ENCODE assay signal across 8 cellular contexts in the genomic region with DNA sequence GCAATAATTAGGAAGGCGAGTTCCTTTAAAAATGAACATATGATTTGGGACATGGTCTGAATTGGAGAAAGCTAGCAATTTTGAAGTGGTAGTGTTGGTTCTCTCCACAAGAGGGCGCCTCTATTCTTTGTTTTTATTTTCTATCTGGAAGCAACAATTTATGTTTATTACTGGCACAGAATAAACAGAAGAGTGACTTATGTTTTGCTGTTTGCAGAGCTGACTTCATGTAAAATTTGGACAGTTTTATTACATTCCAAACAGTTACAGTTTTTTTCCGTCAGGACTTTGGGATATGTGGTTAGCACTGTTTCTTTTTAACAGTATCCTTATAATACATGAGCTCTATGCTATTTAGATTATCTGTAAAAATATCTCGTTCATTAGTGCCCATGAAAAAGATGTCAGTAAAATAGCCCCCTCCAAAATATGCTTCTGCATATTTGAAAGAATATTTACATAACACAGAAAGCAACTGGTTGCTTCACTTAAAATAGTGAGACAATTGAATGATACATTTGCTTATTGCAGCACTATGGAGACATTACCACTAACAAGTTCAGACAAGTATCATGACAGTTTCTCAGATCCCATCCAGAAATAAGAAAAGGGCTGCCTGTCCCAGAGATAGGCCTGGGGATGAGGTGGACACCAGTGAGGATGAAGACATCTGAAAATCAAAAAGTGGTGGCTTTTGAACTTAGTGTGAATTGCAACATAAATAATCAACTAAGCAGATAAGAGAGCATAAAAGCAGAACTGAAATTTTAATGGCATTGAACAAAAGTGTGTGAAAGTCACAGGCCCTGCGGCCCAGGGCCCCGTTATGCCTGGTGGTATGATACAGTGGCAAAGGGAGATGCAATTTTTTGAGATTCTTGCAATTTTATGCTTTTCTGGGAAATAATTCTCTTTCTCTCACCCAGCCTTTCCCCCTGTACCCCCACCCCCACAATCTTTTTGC. TPM values are rescaled to one million over a fixed set of nuclear protein-coding genes. Genes with fewer than 3 reads are reported as not detected.
DNase-seq lines count a peak whose midpoint lies in the region; ATAC-seq and TF ChIP-seq lines count a peak whose summit lies in the region.

No MANE protein-coding gene starts in this region.

- DNase-seq in GM10248 (ENCODE audit: extremely low spot score) (peak; percentile 50), NCI-H1092 (lab: John Stamatoyannopoulos, UW) (peak; percentile 9), hepatocyte (ENCODE audit: low spot score) (peak; percentile 56)
- DNase-seq in activated CD8-positive, alpha-beta T cell treated with anti-CD3 and anti-CD28 coated beads for 36 hours = peak; percentile 39
- peak; percentile 20 for DNase-seq in stimulated activated CD8-positive, alpha-beta memory T cell treated with anti-CD3 and anti-CD28 coated beads, Interleukin-15, amount 100 ng/mL, for 1 hour (ENCODE audit: low read depth)
- no peak for DNase-seq in activated T-helper 1 cell treated with anti-CD3 and anti-CD28 coated beads, Interleukin-12 subunit alpha, Interleukin-12 subunit beta, Interleukin-2, Interleukin-4 antibody, amounts not matched to agents 30 ng/mL and 10 ng/mL and 1 ng/mL, durations not matched to agents 14 hours and 24 hours and 36 hours (ENCODE audit: low spot score)

- H3K9me2 ChIP-seq in hepatocyte (replicated peaks; ENCODE audit: insufficient read depth) = no peaks in the 10 kb centered on the region

- H3K4me3 ChIP-seq in BLaER1 treated with 17β-estradiol and CSF1 and Interleukin-3, amounts not matched to agents 10 nM and 100 nM = no peak overlapping the region
- H3K4me3 ChIP-seq in hepatocyte = no peak overlapping the region

- H3K79me2 ChIP-seq in hepatocyte = no peaks in the 10 kb centered on the region

- no peak overlapping the region for H2AFZ ChIP-seq in hepatocyte

- no peak overlapping the region for H3K27ac Mint-ChIP-seq in activated CD8-positive, alpha-beta T cell treated with anti-CD3 and anti-CD28 coated beads for 36 hours
- no peak overlapping the region for H3K27ac Mint-ChIP-seq in activated T-helper 1 cell treated with anti-CD3 and anti-CD28 coated beads, Interleukin-12 subunit alpha, Interleukin-12 subunit beta, Interleukin-2, Interleukin-4 antibody, amounts not matched to agents 30 ng/mL and 10 ng/mL and 1 ng/mL, durations not matched to agents 14 hours and 24 hours and 36 hours

- H3K9ac ChIP-seq in BLaER1 treated with 17β-estradiol and CSF1 and Interleukin-3, amounts not matched to agents 10 nM and 100 nM = peak overlapping the region in 7 of 11 experiments; percentile 0 to 52 (median 20); a peak in 9 of 22 replicates

- CTCF ChIA-PET in GM10248 (lab: Yijun Ruan, JAX) = interaction anchor here (0.7 to 5.3 kb wide), 36 partner anchors 8 to 1451 kb away, joined by 3 to 40 read pairs (median 5); a partner anchor contains a TSS
- CTCF ChIA-PET in activated CD8-positive, alpha-beta T cell treated with anti-CD3 and anti-CD28 coated beads for 36 hours (lab: Charles Lee) = interaction anchor here (0.6 to 3.5 kb wide), 44 partner anchors 9 to 1158 kb away, joined by 3 to 29 read pairs (median 4); a partner anchor contains a TSS

- POLR2A ChIA-PET in GM10248 (lab: Yijun Ruan, JAX) = no interaction called here
- POLR2A ChIA-PET in activated CD8-positive, alpha-beta T cell treated with anti-CD3 and anti-CD28 coated beads for 36 hours (lab: Charles Lee) = no interaction called here

- no peaks in the 10 kb centered on the region for H3K36me3 Mint-ChIP-seq in activated CD8-positive, alpha-beta T cell treated with anti-CD3 and anti-CD28 coated beads for 36 hours (ENCODE audit: low read depth)
- no peaks in the 10 kb centered on the region for H3K36me3 Mint-ChIP-seq in activated T-helper 1 cell treated with anti-CD3 and anti-CD28 coated beads, Interleukin-12 subunit alpha, Interleukin-12 subunit beta, Interleukin-2, Interleukin-4 antibody, amounts not matched to agents 30 ng/mL and 10 ng/mL and 1 ng/mL, durations not matched to agents 14 hours and 24 hours and 36 hours (ENCODE audit: low read depth)

- TF ChIP-seq CTCF in GM10248 (IDR thresholded peaks at IDR 0.05; ENCODE audit: control extremely low read depth, extremely low read depth, low read depth, missing control alignments) (peak; percentile 59), hepatocyte (IDR thresholded peaks at IDR 0.05; ENCODE audit: poor library complexity) (peak; percentile 81)
- TF ChIP-seq CTCF in activated CD8-positive, alpha-beta T cell treated with anti-CD3 and anti-CD28 coated beads for 36 hours (IDR thresholded peaks at IDR 0.05) = peak; percentile 85

- no peak for ATAC-seq in activated CD8-positive, alpha-beta T cell treated with anti-CD3 and anti-CD28 coated beads for 36 hours
- ATAC-seq in HG03520 (IDR thresholded peaks at IDR 0.05; ENCODE audit: unreplicated experiment) = no peak

- no peaks in the 10 kb centered on the region for H3K9me3 Mint-ChIP-seq in activated CD8-positive, alpha-beta T cell treated with anti-CD3 and anti-CD28 coated beads for 36 hours
- H3K9me3 Mint-ChIP-seq in activated T-helper 1 cell treated with anti-CD3 and anti-CD28 coated beads, Interleukin-12 subunit alpha, Interleukin-12 subunit beta, Interleukin-2, Interleukin-4 antibody, amounts not matched to agents 30 ng/mL and 10 ng/mL and 1 ng/mL, durations not matched to agents 14 hours and 24 hours and 36 hours = no peaks in the 10 kb centered on the region

- no peaks in the 10 kb centered on the region for H3K4me1 Mint-ChIP-seq in activated CD8-positive, alpha-beta T cell treated with anti-CD3 and anti-CD28 coated beads for 36 hours (ENCODE audit: low read depth)
- H3K4me1 Mint-ChIP-seq in activated T-helper 1 cell treated with anti-CD3 and anti-CD28 coated beads, Interleukin-12 subunit alpha, Interleukin-12 subunit beta, Interleukin-2, Interleukin-4 antibody, amounts not matched to agents 30 ng/mL and 10 ng/mL and 1 ng/mL, durations not matched to agents 14 hours and 24 hours and 36 hours (ENCODE audit: low read depth) = no peaks in the 10 kb centered on the region

- H4K20me1 ChIP-seq in BLaER1 treated with 17β-estradiol and CSF1 and Interleukin-3, amounts not matched to agents 10 nM and 100 nM = no peaks in the 10 kb centered on the region
- H4K20me1 ChIP-seq in hepatocyte (ENCODE audit: insufficient read depth, poor library complexity, severe bottlenecking) = no peaks in the 10 kb centered on the region

- H3K9me3 ChIP-seq in BLaER1 treated with 17β-estradiol and CSF1 and Interleukin-3, amounts not matched to agents 10 nM and 100 nM (replicated peaks in 1 of 11) = no peaks in the 10 kb centered on the region
- H3K9me3 ChIP-seq in hepatocyte (ENCODE audit: low read depth) = no peaks in the 10 kb centered on the region

- peaks cover 5% of the 10 kb centered on the region for H3K27me3 Mint-ChIP-seq in activated CD8-positive, alpha-beta T cell treated with anti-CD3 and anti-CD28 coated beads for 36 hours
- peaks cover 7% of the 10 kb centered on the region for H3K27me3 Mint-ChIP-seq in activated T-helper 1 cell treated with anti-CD3 and anti-CD28 coated beads, Interleukin-12 subunit alpha, Interleukin-12 subunit beta, Interleukin-2, Interleukin-4 antibody, amounts not matched to agents 30 ng/mL and 10 ng/mL and 1 ng/mL, durations not matched to agents 14 hours and 24 hours and 36 hours (ENCODE audit: insufficient read depth)

- no peak overlapping the region for H3K4me3 Mint-ChIP-seq in activated CD8-positive, alpha-beta T cell treated with anti-CD3 and anti-CD28 coated beads for 36 hours
- no peak overlapping the region for H3K4me3 Mint-ChIP-seq in activated T-helper 1 cell treated with anti-CD3 and anti-CD28 coated beads, Interleukin-12 subunit alpha, Interleukin-12 subunit beta, Interleukin-2, Interleukin-4 antibody, amounts not matched to agents 30 ng/mL and 10 ng/mL and 1 ng/mL, durations not matched to agents 14 hours and 24 hours and 36 hours

- H3K36me3 ChIP-seq in BLaER1 treated with 17β-estradiol and CSF1 and Interleukin-3, amounts not matched to agents 10 nM and 100 nM = no peaks in the 10 kb centered on the region
- no peaks in the 10 kb centered on the region for H3K36me3 ChIP-seq in hepatocyte (replicated peaks; ENCODE audit: insufficient read depth, low read depth)

- H3K27ac ChIP-seq in BLaER1 treated with 17β-estradiol and CSF1 and Interleukin-3, amounts not matched to agents 10 nM and 100 nM = peak overlapping the region in 10 of 11 experiments; percentile 8 to 61 (median 42); a peak in 20 of 22 replicates
- no peak overlapping the region for H3K27ac ChIP-seq in hepatocyte

- intact Hi-C loops in activated CD8-positive, alpha-beta T cell treated with anti-CD3 and anti-CD28 coated beads for 36 hours (cut with micrococcal nuclease) = loop anchor here (10.0 kb wide), 1 partner anchor 636 kb away; no protein-coding TSS in a partner anchor
- intact Hi-C loops in activated T-helper 1 cell treated with anti-CD3 and anti-CD28 coated beads, Interleukin-12 subunit alpha, Interleukin-12 subunit beta, Interleukin-2, Interleukin-4 antibody, amounts not matched to agents 30 ng/mL and 10 ng/mL and 1 ng/mL, durations not matched to agents 14 hours and 24 hours and 36 hours (cut with micrococcal nuclease) = loop anchor here (1.0 to 10.0 kb wide), 4 partner anchors 32 to 1106 kb away; a partner anchor contains a TSS

- no peaks in the 10 kb centered on the region for H3K27me3 ChIP-seq in BLaER1 treated with 17β-estradiol and CSF1 and Interleukin-3, amounts not matched to agents 10 nM and 100 nM
- H3K27me3 ChIP-seq in hepatocyte = no peaks in the 10 kb centered on the region

- H3K4me2 ChIP-seq in BLaER1 treated with 17β-estradiol and CSF1 and Interleukin-3, amounts not matched to agents 10 nM and 100 nM = peak overlapping the region; percentile 16 to 57 (median 45); a peak in 20 of 22 replicates
- no peak overlapping the region for H3K4me2 ChIP-seq in hepatocyte

- WGBS in hepatocyte (ENCODE audit: low lambda C conversion rate, missing lambda C conversion rate) = 42% methylated on average over 6 of the region's 6 CpGs

- peaks cover 14 to 49% (median 39%) of the 10 kb centered on the region in 10 experiments for H3K4me1 ChIP-seq in BLaER1 treated with 17β-estradiol and CSF1 and Interleukin-3, amounts not matched to agents 10 nM and 100 nM
- H3K4me1 ChIP-seq in hepatocyte (ENCODE audit: insufficient read depth) = peaks cover 17% of the 10 kb centered on the region

RNA-seq across cellular contexts. Expression of a gene that starts 32.3 kb away (rescaled TPM):
- under 1 TPM; 0.11 to 0.45 TPM for total RNA-seq in activated CD8-positive, alpha-beta T cell treated with anti-CD3 and anti-CD28 coated beads for 36 hours
- total RNA-seq in hepatocyte = 1.7 and 2.0 TPM in 2 replicates
- polyA plus RNA-seq in hepatocyte = 1.6 and 2.3 TPM in 2 replicates
- total RNA-seq in activated T-helper 1 cell treated with anti-CD3 and anti-CD28 coated beads, Interleukin-12 subunit alpha, Interleukin-12 subunit beta, Interleukin-2, Interleukin-4 antibody, amounts not matched to agents 30 ng/mL and 10 ng/mL and 1 ng/mL, durations not matched to agents 14 hours and 24 hours and 36 hours = 0.23 and 0.47 TPM in 2 replicates

RNA-seq across cellular contexts. Expression of a gene that starts 34.6 kb away (rescaled TPM):
- 10 to 100 TPM; 28.0 to 30.5 TPM for total RNA-seq in activated CD8-positive, alpha-beta T cell treated with anti-CD3 and anti-CD28 coated beads for 36 hours
- 78.8 and 95.7 TPM in 2 replicates for total RNA-seq in hepatocyte
- polyA plus RNA-seq in hepatocyte = 48.1 and 49.0 TPM in 2 replicates
- total RNA-seq in activated T-helper 1 cell treated with anti-CD3 and anti-CD28 coated beads, Interleukin-12 subunit alpha, Interleukin-12 subunit beta, Interleukin-2, Interleukin-4 antibody, amounts not matched to agents 30 ng/mL and 10 ng/mL and 1 ng/mL, durations not matched to agents 14 hours and 24 hours and 36 hours = 32.5 and 33.8 TPM in 2 replicates
